27 cellular contexts compared by ENCODE assay signal in genomic region chr9:85927077-85927476, GRCh38.
"Had no signal": no experiment of that assay in that cellular context is flagged by ENCODE, and none has a peak within 500 bp of the region (broad histone marks: within the 10 kb centered on the region; RNA-seq: fewer than 3 reads in every experiment).

No MANE protein-coding gene starts in this region.

- H3K9me3 ChIP-seq: body of pancreas, neutrophil, ovary, sigmoid colon, thyroid gland, upper lobe of left lung had no signal

- H3K27me3 ChIP-seq: body of pancreas, dorsolateral prefrontal cortex, neutrophil, ovary, sigmoid colon, thyroid gland, upper lobe of left lung had no signal

- H3K4me1 ChIP-seq: body of pancreas, foreskin keratinocyte, sigmoid colon, thyroid gland, upper lobe of left lung had no signal

- H3K27ac ChIP-seq: body of pancreas, coronary artery, dorsolateral prefrontal cortex, foreskin keratinocyte, neutrophil, ovary, sigmoid colon, thyroid gland, upper lobe of left lung had no signal

- DNase-seq: activated CD4-positive, alpha-beta T cell treated with anti-CD3 and anti-CD28 coated beads for 4 hours; activated CD4-positive, alpha-beta T cell treated with anti-CD3 and anti-CD28 coated beads, Interleukin-2, amount 50 U/mL, for 4 hours; activated CD8-positive, alpha-beta memory T cell treated with anti-CD3 and anti-CD28 coated beads for 24 hours; activated CD8-positive, alpha-beta memory T cell treated with anti-CD3 and anti-CD28 coated beads, Interleukin-2, amount 50 U/mL, for 4 hours; activated effector memory CD4-positive, alpha-beta T cell treated with anti-CD3 and anti-CD28 coated beads, Interleukin-2, amount 50 U/mL, for 16 hours; activated naive CD4-positive, alpha-beta T cell treated with anti-CD3 and anti-CD28 coated beads, Interleukin-2, amount 10 ng/mL, durations not matched to agents 7 days and 5 days; activated naive CD8-positive, alpha-beta T cell treated with anti-CD3 and anti-CD28 coated beads, Interleukin-2, amount 10 ng/mL, durations not matched to agents 7 days and 5 days; activated T-cell treated with anti-CD3 and anti-CD28 coated beads, Interleukin-2, amount 50 U/mL, for 1 hour; body of pancreas; cerebellar nuclear complex; dorsolateral prefrontal cortex; effector memory CD4-positive, alpha-beta T cell; foreskin keratinocyte; mammary epithelial cell; naive B cell; nephron progenitor cell; ovary; sigmoid colon; small intestine; stimulated activated CD4-positive, alpha-beta T cell treated with anti-CD3 and anti-CD28 coated beads, Interleukin-4, amount 100 ng/mL, for 24 hours; substantia nigra; T-helper 1 cell; thyroid gland; upper lobe of left lung had no signal

- H3K4me3 ChIP-seq: body of pancreas, coronary artery, dorsolateral prefrontal cortex, ovary, sigmoid colon, thyroid gland, upper lobe of left lung had no signal

- H3K36me3 ChIP-seq: neutrophil, ovary, sigmoid colon, thyroid gland, upper lobe of left lung had no signal

- ATAC-seq: body of pancreas; foreskin keratinocyte; stimulated activated effector memory CD8-positive, alpha-beta T cell treated with anti-CD3 and anti-CD28 coated beads, Interleukin-12 subunit alpha, Interleukin-12 subunit beta, amount 100 ng/mL, for 72 hours had no signal

- FAIRE-seq: small intestine had no signal
